1 cellular context compared by ENCODE assay signal in genomic region chrX:21940356-21940829, GRCh38.
A peak's percentile ranks its signal among the peaks of the same experiment; 100 is the strongest.
TF ChIP-seq lines count a peak whose summit lies in the region.

Gene SMS, plus strand, starts transcription at chrX:21940709. Its CDS starts 116 bp downstream, at chrX:21940825.

TF ChIP-seq in HEK293, 187 proteins besides CTCF, POLR2A, EP300 and RAD21 (continued from another document and continues in another):
- TF ChIP-seq, protein P1, sequence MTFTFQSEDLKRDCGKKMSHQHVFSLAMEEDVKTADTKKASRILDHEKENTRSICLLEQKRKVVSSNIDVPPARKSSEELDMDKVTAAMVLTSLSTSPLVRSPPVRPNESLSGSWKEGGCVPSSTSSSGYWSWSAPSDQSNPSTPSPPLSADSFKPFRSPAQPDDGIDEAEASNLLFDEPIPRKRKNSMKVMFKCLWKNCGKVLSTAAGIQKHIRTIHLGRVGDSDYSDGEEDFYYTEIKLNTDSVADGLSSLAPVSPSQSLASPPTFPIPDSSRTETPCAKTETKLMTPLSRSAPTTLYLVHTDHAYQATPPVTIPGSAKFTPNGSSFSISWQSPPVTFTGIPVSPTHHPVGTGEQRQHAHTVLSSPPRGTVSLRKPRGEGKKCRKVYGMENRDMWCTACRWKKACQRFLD (tag by site-specific recombination; IDR thresholded peaks at IDR 0.05): no peak
- peak; percentile 85 for TF ChIP-seq PRDM10 (tag by site-specific recombination; IDR thresholded peaks at IDR 0.05)
- no peak for TF ChIP-seq ZNF266 (tag by site-specific recombination; IDR thresholded peaks at IDR 0.05; ENCODE audit: low read depth)
- TF ChIP-seq ZNF629 (tag by site-specific recombination; IDR thresholded peaks at IDR 0.05): peak; percentile 24; the same call in 1 of the 2 replicates
- TF ChIP-seq SCRT1 (tag by site-specific recombination; IDR thresholded peaks at IDR 0.05; ENCODE audit: borderline replicate concordance): no peak
- TF ChIP-seq ZNF677 (tag by site-specific recombination; IDR thresholded peaks at IDR 0.05): no peak
- no peak for TF ChIP-seq ZNF2 (tag by site-specific recombination; IDR thresholded peaks at IDR 0.05)
- no peak for TF ChIP-seq ZNF791 (tag by site-specific recombination; IDR thresholded peaks at IDR 0.05)
- TF ChIP-seq HIC1 (tag by site-specific recombination; IDR thresholded peaks at IDR 0.05): no peak
- TF ChIP-seq ZNF114 (tag by site-specific recombination; IDR thresholded peaks at IDR 0.05): no peak
- TF ChIP-seq ZBTB17 (tag by site-specific recombination; IDR thresholded peaks at IDR 0.05): peak; percentile 51; the same call in 1 of the 2 replicates
- TF ChIP-seq OSR2 (tag by site-specific recombination; IDR thresholded peaks at IDR 0.05): no peak
- no peak for TF ChIP-seq ZNF26 (tag by site-specific recombination; IDR thresholded peaks at IDR 0.05)
- TF ChIP-seq ZXDB (tag by site-specific recombination; IDR thresholded peaks at IDR 0.05): peak; percentile 71
- TF ChIP-seq, protein P2, sequence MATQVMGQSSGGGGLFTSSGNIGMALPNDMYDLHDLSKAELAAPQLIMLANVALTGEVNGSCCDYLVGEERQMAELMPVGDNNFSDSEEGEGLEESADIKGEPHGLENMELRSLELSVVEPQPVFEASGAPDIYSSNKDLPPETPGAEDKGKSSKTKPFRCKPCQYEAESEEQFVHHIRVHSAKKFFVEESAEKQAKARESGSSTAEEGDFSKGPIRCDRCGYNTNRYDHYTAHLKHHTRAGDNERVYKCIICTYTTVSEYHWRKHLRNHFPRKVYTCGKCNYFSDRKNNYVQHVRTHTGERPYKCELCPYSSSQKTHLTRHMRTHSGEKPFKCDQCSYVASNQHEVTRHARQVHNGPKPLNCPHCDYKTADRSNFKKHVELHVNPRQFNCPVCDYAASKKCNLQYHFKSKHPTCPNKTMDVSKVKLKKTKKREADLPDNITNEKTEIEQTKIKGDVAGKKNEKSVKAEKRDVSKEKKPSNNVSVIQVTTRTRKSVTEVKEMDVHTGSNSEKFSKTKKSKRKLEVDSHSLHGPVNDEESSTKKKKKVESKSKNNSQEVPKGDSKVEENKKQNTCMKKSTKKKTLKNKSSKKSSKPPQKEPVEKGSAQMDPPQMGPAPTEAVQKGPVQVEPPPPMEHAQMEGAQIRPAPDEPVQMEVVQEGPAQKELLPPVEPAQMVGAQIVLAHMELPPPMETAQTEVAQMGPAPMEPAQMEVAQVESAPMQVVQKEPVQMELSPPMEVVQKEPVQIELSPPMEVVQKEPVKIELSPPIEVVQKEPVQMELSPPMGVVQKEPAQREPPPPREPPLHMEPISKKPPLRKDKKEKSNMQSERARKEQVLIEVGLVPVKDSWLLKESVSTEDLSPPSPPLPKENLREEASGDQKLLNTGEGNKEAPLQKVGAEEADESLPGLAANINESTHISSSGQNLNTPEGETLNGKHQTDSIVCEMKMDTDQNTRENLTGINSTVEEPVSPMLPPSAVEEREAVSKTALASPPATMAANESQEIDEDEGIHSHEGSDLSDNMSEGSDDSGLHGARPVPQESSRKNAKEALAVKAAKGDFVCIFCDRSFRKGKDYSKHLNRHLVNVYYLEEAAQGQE (tag by site-specific recombination; IDR thresholded peaks at IDR 0.05): no peak
- TF ChIP-seq ZNF664 (tag by site-specific recombination; IDR thresholded peaks at IDR 0.05): no peak
- TF ChIP-seq GLIS1 (tag by site-specific recombination; IDR thresholded peaks at IDR 0.05): peak; percentile 76
- TF ChIP-seq PRDM6 (tag by site-specific recombination; IDR thresholded peaks at IDR 0.05): no peak
- no peak for TF ChIP-seq MYNN (tag by site-specific recombination; IDR thresholded peaks at IDR 0.05; ENCODE audit: borderline replicate concordance)
- peak; percentile 88 for TF ChIP-seq KLF9 (tag by site-specific recombination; IDR thresholded peaks at IDR 0.05; ENCODE audit: low read depth)
- no peak for TF ChIP-seq ZNF138 (tag by site-specific recombination; IDR thresholded peaks at IDR 0.05; ENCODE audit: borderline replicate concordance)
- no peak for TF ChIP-seq BCL11B (tag by site-specific recombination; IDR thresholded peaks at IDR 0.05; ENCODE audit: low read depth)
- no peak for TF ChIP-seq GLI2 (tag by site-specific recombination; IDR thresholded peaks at IDR 0.05; ENCODE audit: borderline replicate concordance, low read depth)
- TF ChIP-seq ZNF169 (tag by site-specific recombination; IDR thresholded peaks at IDR 0.05): no peak
- no peak for TF ChIP-seq ZNF133 (tag by site-specific recombination; IDR thresholded peaks at IDR 0.05)
- TF ChIP-seq, protein P3, sequence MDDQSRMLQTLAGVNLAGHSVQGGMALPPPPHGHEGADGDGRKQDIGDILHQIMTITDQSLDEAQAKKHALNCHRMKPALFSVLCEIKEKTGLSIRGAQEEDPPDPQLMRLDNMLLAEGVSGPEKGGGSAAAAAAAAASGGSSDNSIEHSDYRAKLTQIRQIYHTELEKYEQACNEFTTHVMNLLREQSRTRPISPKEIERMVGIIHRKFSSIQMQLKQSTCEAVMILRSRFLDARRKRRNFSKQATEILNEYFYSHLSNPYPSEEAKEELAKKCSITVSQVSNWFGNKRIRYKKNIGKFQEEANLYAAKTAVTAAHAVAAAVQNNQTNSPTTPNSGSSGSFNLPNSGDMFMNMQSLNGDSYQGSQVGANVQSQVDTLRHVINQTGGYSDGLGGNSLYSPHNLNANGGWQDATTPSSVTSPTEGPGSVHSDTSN (CRISPR knock-in tag; IDR thresholded peaks at IDR 0.05): no peak
- no peak for TF ChIP-seq ZNF521 (tag by site-specific recombination; IDR thresholded peaks at IDR 0.05)
- TF ChIP-seq EGR2 (tag by site-specific recombination; IDR thresholded peaks at IDR 0.05; ENCODE audit: low read depth): peak; percentile 75
- no peak for TF ChIP-seq MEIS1 (CRISPR knock-in tag; IDR thresholded peaks at IDR 0.05; ENCODE audit: borderline replicate concordance)
- no peak for TF ChIP-seq ZNF747 (tag by site-specific recombination; IDR thresholded peaks at IDR 0.05)
- no peak for TF ChIP-seq ZNF654 (tag by site-specific recombination; IDR thresholded peaks at IDR 0.05; ENCODE audit: low read depth)
- TF ChIP-seq ZNF214 (tag by site-specific recombination; IDR thresholded peaks at IDR 0.05; ENCODE audit: borderline replicate concordance): no peak
- TF ChIP-seq KLF10 (tag by site-specific recombination; IDR thresholded peaks at IDR 0.05): peak; percentile 62; the same call in 1 of the 2 replicates
- TF ChIP-seq SP3 (tag by site-specific recombination; IDR thresholded peaks at IDR 0.05): peak; percentile 76
- TF ChIP-seq ZFP41 (tag by site-specific recombination; IDR thresholded peaks at IDR 0.05; ENCODE audit: borderline replicate concordance): no peak
- TF ChIP-seq ZBTB1 (tag by site-specific recombination; IDR thresholded peaks at IDR 0.05): no peak
- peak; percentile 23; the same call in 1 of the 2 replicates for TF ChIP-seq ZNF398 (tag by site-specific recombination; IDR thresholded peaks at IDR 0.05)
- peak; percentile 87 for TF ChIP-seq GLIS2 (tag by site-specific recombination; IDR thresholded peaks at IDR 0.05)
- TF ChIP-seq, protein P4, sequence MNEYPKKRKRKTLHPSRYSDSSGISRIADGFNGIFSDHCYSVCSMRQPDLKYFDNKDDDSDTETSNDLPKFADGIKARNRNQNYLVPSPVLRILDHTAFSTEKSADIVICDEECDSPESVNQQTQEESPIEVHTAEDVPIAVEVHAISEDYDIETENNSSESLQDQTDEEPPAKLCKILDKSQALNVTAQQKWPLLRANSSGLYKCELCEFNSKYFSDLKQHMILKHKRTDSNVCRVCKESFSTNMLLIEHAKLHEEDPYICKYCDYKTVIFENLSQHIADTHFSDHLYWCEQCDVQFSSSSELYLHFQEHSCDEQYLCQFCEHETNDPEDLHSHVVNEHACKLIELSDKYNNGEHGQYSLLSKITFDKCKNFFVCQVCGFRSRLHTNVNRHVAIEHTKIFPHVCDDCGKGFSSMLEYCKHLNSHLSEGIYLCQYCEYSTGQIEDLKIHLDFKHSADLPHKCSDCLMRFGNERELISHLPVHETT (tag by site-specific recombination; IDR thresholded peaks at IDR 0.05): no peak
- no peak for TF ChIP-seq ZNF112 (tag by site-specific recombination; IDR thresholded peaks at IDR 0.05)
- TF ChIP-seq OVOL3 (tag by site-specific recombination; IDR thresholded peaks at IDR 0.05): no peak
- peak; percentile 87 for TF ChIP-seq YY2 (tag by site-specific recombination; IDR thresholded peaks at IDR 0.05)
- TF ChIP-seq ZNF184 (tag by site-specific recombination; IDR thresholded peaks at IDR 0.05): no peak
- TF ChIP-seq ZNF658 (tag by site-specific recombination; IDR thresholded peaks at IDR 0.05): no peak
- no peak for TF ChIP-seq ZNF121 (tag by site-specific recombination; IDR thresholded peaks at IDR 0.05)
- no peak; the same call in 1 of the 2 replicates for TF ChIP-seq ZNF366 (tag by site-specific recombination; conservative IDR thresholded peaks at IDR 0.05)
- TF ChIP-seq ZNF626 (tag by site-specific recombination; IDR thresholded peaks at IDR 0.05): no peak
- TF ChIP-seq GLI4 (tag by site-specific recombination; IDR thresholded peaks at IDR 0.05): no peak
- TF ChIP-seq IKZF3 (tag by site-specific recombination; IDR thresholded peaks at IDR 0.05): peak; percentile 79
- TF ChIP-seq ZNF394 (tag by site-specific recombination; IDR thresholded peaks at IDR 0.05; ENCODE audit: borderline replicate concordance): no peak
- no peak for TF ChIP-seq ZNF549 (tag by site-specific recombination; IDR thresholded peaks at IDR 0.05)
